In the genomic region with DNA sequence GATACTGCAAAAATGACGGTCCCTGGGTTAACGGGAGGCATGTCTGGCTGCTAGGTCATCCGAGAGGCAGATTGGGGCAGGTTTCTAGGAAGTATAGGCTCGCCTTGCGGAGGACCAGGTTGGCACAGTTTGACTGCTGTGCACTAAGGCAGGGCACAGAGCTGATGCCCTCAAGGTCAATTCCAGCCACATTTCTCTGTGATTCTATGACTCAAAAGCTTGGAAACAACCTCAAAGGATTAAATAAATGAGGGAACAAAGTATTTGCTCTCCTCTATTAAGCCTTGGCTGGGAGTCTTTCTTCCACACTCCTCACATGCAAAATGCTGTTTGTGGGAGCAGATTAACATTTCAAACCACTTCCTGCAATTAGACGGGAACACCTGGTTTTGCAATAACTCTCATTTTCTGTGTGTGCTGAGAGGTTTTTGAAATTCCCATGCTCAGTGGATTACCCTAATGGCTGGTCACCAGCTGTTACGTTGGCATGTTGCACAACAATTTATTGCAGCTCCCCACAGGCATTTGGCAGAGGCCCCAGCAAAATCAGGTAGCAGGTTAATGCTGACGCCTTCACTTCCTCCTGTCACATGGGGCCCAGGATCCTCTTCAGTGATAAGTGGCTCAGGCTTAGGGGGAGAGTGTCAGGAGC, we compare ENCODE assay signal across 8 cellular contexts.
DNase-seq lines count a peak whose midpoint lies in the region; ATAC-seq, FAIRE-seq and TF ChIP-seq lines count a peak whose summit lies in the region.

No MANE protein-coding gene starts in this region.

- no peaks in the 10 kb centered on the region for H3K36me3 ChIP-seq in heart left ventricle
- no peaks in the 10 kb centered on the region for H3K36me3 ChIP-seq in upper lobe of left lung

- H3K4me1 ChIP-seq in heart left ventricle (peaks cover 0 to 39% (median 25%) of the 10 kb centered on the region in 12 donors), upper lobe of left lung (peaks cover 11 to 24% (median 21%) of the 10 kb centered on the region in 4 donors)

- H3K27me3 ChIP-seq in heart left ventricle (no peaks in the 10 kb centered on the region), upper lobe of left lung (no peaks in the 10 kb centered on the region)

- H3K9me3 ChIP-seq in heart left ventricle (peaks cover 0 to 3% (median 0%) of the 10 kb centered on the region in 12 donors), upper lobe of left lung (no peaks in the 10 kb centered on the region)

- TF ChIP-seq CTCF in LNCaP clone FGC (IDR thresholded peaks at IDR 0.05; ENCODE audit: control insufficient read depth, extremely low read depth, insufficient read depth) (no peak), heart left ventricle (IDR thresholded peaks at IDR 0.05) (no peak), upper lobe of left lung (IDR thresholded peaks at IDR 0.05) (no peak)

- H3K27ac ChIP-seq in heart left ventricle, result no peak overlapping the region
- peak overlapping the region; percentile 58 to 82 (median 70) for H3K27ac ChIP-seq in upper lobe of left lung

- ATAC-seq in heart left ventricle (peak in 3 of 4 donors; percentile 63 to 79 (median 64)), upper lobe of left lung (ENCODE audit: low FRiP score in 2 of 2) (peak; percentile 73 to 89), HG02885 (IDR thresholded peaks at IDR 0.05; ENCODE audit: poor library complexity, unreplicated experiment) (no peak)

- H3K4me3 ChIP-seq in LNCaP clone FGC (ENCODE audit: low read depth, low read length) (no peak overlapping the region), heart left ventricle (no peak overlapping the region), upper lobe of left lung (no peak overlapping the region)

- TF ChIP-seq EP300 in upper lobe of left lung (IDR thresholded peaks at IDR 0.05), result peak in 3 of 4 donors; percentile 44 to 90 (median 48)

- 61 to 69% (median 61%) methylated on average over 8 of the region's 8 CpGs for WGBS in heart left ventricle, 4 donors
- WGBS in upper lobe of left lung, 2 donors, result 28 to 45% methylated on average over 8 of the region's 8 CpGs

- FAIRE-seq in GM12892 (lab: Jason Lieb, UNC), result no peak

- DNase-seq in COR-L47 (lab: John Stamatoyannopoulos, UW), result peak; percentile 94
- DNase-seq in LNCaP clone FGC (ENCODE audit: low read depth), result peak; percentile 82
- peak; percentile 97 for DNase-seq in RPMI8226
- DNase-seq in heart left ventricle, result peak in 3 of 5 donors; percentile 48 to 51 (median 49)
- peak in 1 of 2 donors; percentile 92 for DNase-seq in upper lobe of left lung
- no peak for DNase-seq in GM12892 (ENCODE audit: insufficient read length)
- no peak for DNase-seq in activated CD4-positive, alpha-beta T cell treated with anti-CD3 and anti-CD28 coated beads for 1 hour

- no peak for TF ChIP-seq POLR2A in heart left ventricle (IDR thresholded peaks at IDR 0.05)
- TF ChIP-seq POLR2A in upper lobe of left lung (IDR thresholded peaks at IDR 0.05), result no peak
- TF ChIP-seq POLR2A in GM12892 (IDR thresholded peaks at IDR 0.05; ENCODE audit: low read depth, low read length), result no peak

- intact Hi-C loops in heart left ventricle (cut with DNase I), result no loop called here

Comparison
In these comparisons a context has a peak if more than half of its experiments do, and no peak if none do; other contexts are left out.
1. DNase-seq: peak in COR-L47 (single experiment), LNCaP clone FGC (single experiment), RPMI8226 (single experiment) and heart left ventricle (3 of 5); none in GM12892 (single experiment) and activated CD4-positive, alpha-beta T cell treated with anti-CD3 and anti-CD28 coated beads for 1 hour (single experiment).
2. H3K27ac ChIP-seq: peak in upper lobe of left lung (4 of 4); none in heart left ventricle (0 of 12).